Comparison of ENCODE assay signal across 8 cellular contexts in genomic region chr1:44786138-44786840, GRCh38. TPM values are rescaled to one million over a fixed set of nuclear protein-coding genes. Genes with fewer than 3 reads are reported as not detected.
DNase-seq lines count a peak whose midpoint lies in the region; ATAC-seq and TF ChIP-seq lines count a peak whose summit lies in the region.

No MANE protein-coding gene starts in this region.

- no peaks in the 10 kb centered on the region for H3K9me3 ChIP-seq in iPS-15b (ENCODE audit: control insufficient read depth, insufficient read depth, low read length)
- no peaks in the 10 kb centered on the region for H3K9me3 ChIP-seq in skeletal muscle satellite cell (replicated peaks; ENCODE audit: low read length)

- H3K27me3 ChIP-seq in iPS-15b (ENCODE audit: control insufficient read depth, insufficient read depth, low read length) (peaks cover 6% of the 10 kb centered on the region), skeletal muscle satellite cell (ENCODE audit: control insufficient read depth, insufficient read depth, low read length) (no peaks in the 10 kb centered on the region)

- H3K4me1 ChIP-seq in iPS-15b (ENCODE audit: control insufficient read depth, insufficient read depth, low read length), result peaks cover 8% of the 10 kb centered on the region
- peaks cover 24% of the 10 kb centered on the region for H3K4me1 ChIP-seq in skeletal muscle satellite cell (ENCODE audit: control insufficient read depth, insufficient read depth, low read length)

- DNase-seq in GM03348 (ENCODE audit: low spot score) (peak; percentile 70), SW480 (ENCODE audit: low spot score) (peak; percentile 67), astrocyte of the cerebellum (ENCODE audit: low read depth) (no peak), SW 1271 (lab: John Stamatoyannopoulos, UW) (no peak)

- TF ChIP-seq CTCF in astrocyte of the cerebellum (IDR thresholded peaks at IDR 0.05; ENCODE audit: low read depth, low read length, missing control alignments), result peak; percentile 99

- H3K9ac ChIP-seq in iPS-15b (ENCODE audit: low read depth, low read length) (peak overlapping the region; percentile 87), skeletal muscle satellite cell (ENCODE audit: low read depth, low read length) (peak overlapping the region; percentile 63)

- peak overlapping the region; percentile 96 for H3K4me2 ChIP-seq in skeletal muscle satellite cell (ENCODE audit: low read length)

- H3K36me3 ChIP-seq in iPS-15b (ENCODE audit: control insufficient read depth, insufficient read depth, low read length) (no peaks in the 10 kb centered on the region), skeletal muscle satellite cell (ENCODE audit: insufficient read depth, low read length) (peaks cover 4% of the 10 kb centered on the region)

- in situ Hi-C loops in astrocyte of the cerebellum (cut with HindIII; ENCODE audit: low sequenced_read_pairs), result no loop called here

- H3K4me3 ChIP-seq in astrocyte of the cerebellum (ENCODE audit: low read depth, low read length) (peak overlapping the region; percentile 28), iPS-15b (ENCODE audit: low read depth, low read length) (peak overlapping the region; percentile 59), skeletal muscle satellite cell (ENCODE audit: low read length) (peak overlapping the region; percentile 70)

- peak; percentile 62 for ATAC-seq in HG03039 (IDR thresholded peaks at IDR 0.05; ENCODE audit: unreplicated experiment)
- ATAC-seq in GM21360 (IDR thresholded peaks at IDR 0.05; ENCODE audit: unreplicated experiment), result no peak

RNA-seq across cellular contexts. Expression of gene BEST4, which starts 1.7 kb away (rescaled TPM):
- 0.25 TPM in 1 of 2 replicates, not detected in the other for total RNA-seq in skeletal muscle satellite cell (2012; rRNA removed)

RNA-seq across cellular contexts. Expression of gene RPS8, which starts 10.9 kb away (rescaled TPM):
- 1,645 and 2,137 TPM in 2 replicates for total RNA-seq in skeletal muscle satellite cell (2012; rRNA removed)

RNA-seq across cellular contexts. Expression of gene PLK3, which starts 13.9 kb away (rescaled TPM):
- 25.1 and 31.4 TPM in 2 replicates for total RNA-seq in skeletal muscle satellite cell (2012; rRNA removed)

RNA-seq across cellular contexts. Expression of gene DYNLT4, which starts 20.9 kb away (rescaled TPM):
- not detected in 2 replicates for total RNA-seq in skeletal muscle satellite cell (2012; rRNA removed)

RNA-seq across cellular contexts. Expression of gene BTBD19, which starts 22.0 kb away (rescaled TPM):
- total RNA-seq in skeletal muscle satellite cell (2012; rRNA removed), result 3.5 and 3.7 TPM in 2 replicates

Comparison
In these comparisons a context has a peak if more than half of its experiments do, and no peak if none do; other contexts are left out.
1. DNase-seq: peak in GM03348 (single experiment) and SW480 (single experiment); none in astrocyte of the cerebellum (single experiment) and SW 1271 (0 of 2).
2. Peak in every context shown above with its lines, with median percentiles within 50 percentile points of each other: H3K4me3 ChIP-seq.